ENCODE assay signal across 2 cellular contexts in the genomic region with DNA sequence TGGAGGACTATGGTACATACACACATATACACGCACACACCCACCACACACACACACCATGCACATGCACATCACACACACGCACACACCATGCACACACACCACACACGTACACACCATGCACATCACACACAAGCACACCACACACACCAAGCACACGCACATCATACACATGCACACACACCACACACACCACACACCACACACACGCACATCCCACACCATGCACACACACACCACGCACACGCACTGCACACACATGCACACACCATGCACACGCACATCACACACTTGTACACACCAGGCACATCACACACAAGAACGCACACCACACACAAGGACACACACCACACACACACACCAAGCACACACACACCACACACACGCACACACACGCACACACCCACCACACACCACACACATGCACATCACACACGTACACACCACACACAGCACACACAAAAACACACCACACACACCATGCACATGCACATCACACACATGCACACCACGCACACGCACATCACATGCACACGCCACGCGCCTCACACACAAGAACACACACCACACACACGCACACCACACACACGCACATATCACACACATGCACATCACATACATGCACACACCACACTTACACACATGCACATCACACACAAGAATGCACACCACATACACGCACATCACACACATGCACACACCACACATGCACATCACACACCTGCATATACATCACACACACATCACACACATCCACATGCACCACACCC.
TF ChIP-seq lines count a peak whose summit lies in the region.

No MANE protein-coding gene starts in this region.

TF ChIP-seq in IMR-90, 13 proteins besides CTCF, POLR2A, EP300 and RAD21:
- TF ChIP-seq RCOR1 (IDR thresholded peaks at IDR 0.05; ENCODE audit: insufficient replicate concordance, low read length) (no peak), MXI1 (IDR thresholded peaks at IDR 0.05; ENCODE audit: borderline replicate concordance, low read depth, low read length) (no peak), CEBPB (IDR thresholded peaks at IDR 0.05; ENCODE audit: low read depth, low read length) (no peak), SMC3 (IDR thresholded peaks at IDR 0.05; ENCODE audit: low read depth, low read length) (no peak), BHLHE40 (IDR thresholded peaks at IDR 0.05; ENCODE audit: low read depth, low read length) (no peak), NFE2L2 (IDR thresholded peaks at IDR 0.05; ENCODE audit: low read depth, low read length) (no peak), CHD1 (IDR thresholded peaks at IDR 0.05; ENCODE audit: low read depth, low read length) (no peak), MAZ (IDR thresholded peaks at IDR 0.05; ENCODE audit: borderline replicate concordance, low read depth, low read length) (no peak), MAFK (IDR thresholded peaks at IDR 0.05; ENCODE audit: low read depth, low read length) (no peak), RFX5 (IDR thresholded peaks at IDR 0.05; ENCODE audit: low read depth, low read length) (no peak), FOS (IDR thresholded peaks at IDR 0.05; ENCODE audit: low read depth, low read length) (no peak)
- TF ChIP-seq, protein P1, sequence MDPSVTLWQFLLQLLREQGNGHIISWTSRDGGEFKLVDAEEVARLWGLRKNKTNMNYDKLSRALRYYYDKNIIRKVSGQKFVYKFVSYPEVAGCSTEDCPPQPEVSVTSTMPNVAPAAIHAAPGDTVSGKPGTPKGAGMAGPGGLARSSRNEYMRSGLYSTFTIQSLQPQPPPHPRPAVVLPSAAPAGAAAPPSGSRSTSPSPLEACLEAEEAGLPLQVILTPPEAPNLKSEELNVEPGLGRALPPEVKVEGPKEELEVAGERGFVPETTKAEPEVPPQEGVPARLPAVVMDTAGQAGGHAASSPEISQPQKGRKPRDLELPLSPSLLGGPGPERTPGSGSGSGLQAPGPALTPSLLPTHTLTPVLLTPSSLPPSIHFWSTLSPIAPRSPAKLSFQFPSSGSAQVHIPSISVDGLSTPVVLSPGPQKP (IDR thresholded peaks at IDR 0.05; ENCODE audit: borderline replicate concordance, low read depth, low read length), result no peak
- TF ChIP-seq, protein P2, sequence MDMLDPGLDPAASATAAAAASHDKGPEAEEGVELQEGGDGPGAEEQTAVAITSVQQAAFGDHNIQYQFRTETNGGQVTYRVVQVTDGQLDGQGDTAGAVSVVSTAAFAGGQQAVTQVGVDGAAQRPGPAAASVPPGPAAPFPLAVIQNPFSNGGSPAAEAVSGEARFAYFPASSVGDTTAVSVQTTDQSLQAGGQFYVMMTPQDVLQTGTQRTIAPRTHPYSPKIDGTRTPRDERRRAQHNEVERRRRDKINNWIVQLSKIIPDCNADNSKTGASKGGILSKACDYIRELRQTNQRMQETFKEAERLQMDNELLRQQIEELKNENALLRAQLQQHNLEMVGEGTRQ (IDR thresholded peaks at IDR 0.05; ENCODE audit: low read depth, low read length), result no peak

TF ChIP-seq in K562, 482 proteins besides CTCF, POLR2A, EP300 and RAD21:
- TF ChIP-seq OTX1 (CRISPR knock-in tag; IDR thresholded peaks at IDR 0.05) (0 out of 2 replicates have a peak, but pooled peaks have one; percentile 19), TSC22D4 (tag; IDR thresholded peaks at IDR 0.05) (0 out of 2 replicates have a peak, but pooled peaks have one; percentile 4), BMI1 (IDR thresholded peaks at IDR 0.05; ENCODE audit: low read length) (no peak), KDM1A (IDR thresholded peaks at IDR 0.05) (peak in 1 of 2 experiments; percentile 55; a peak in 2 of 4 replicates), CBX1 (IDR thresholded peaks at IDR 0.05; ENCODE audit: low read depth) (peak; percentile 46; the same call in 1 of the 2 replicates), ELF4 (CRISPR knock-in tag; IDR thresholded peaks at IDR 0.05) (peak; percentile 3; the same call in 1 of the 2 replicates), WHSC1 (IDR thresholded peaks at IDR 0.05; ENCODE audit: low read length) (no peak), ZNF134 (CRISPR knock-in tag; conservative IDR thresholded peaks at IDR 0.05) (no peak), ERF (CRISPR knock-in tag; IDR thresholded peaks at IDR 0.05) (no peak), ZNF311 (CRISPR knock-in tag; IDR thresholded peaks at IDR 0.05) (no peak), ZNF695 (CRISPR knock-in tag; IDR thresholded peaks at IDR 0.05) (no peak), ZBTB7A (IDR thresholded peaks at IDR 0.05; ENCODE audit: borderline replicate concordance, control insufficient read depth, low read depth, low read length) (no peak), CREBBP (IDR thresholded peaks at IDR 0.05; ENCODE audit: low read depth, low read length) (no peak), ARHGAP35 (IDR thresholded peaks at IDR 0.05; ENCODE audit: partially characterized antibody) (no peak), MCM7 (IDR thresholded peaks at IDR 0.05) (no peak), SAP30 (IDR thresholded peaks at IDR 0.05; ENCODE audit: borderline replicate concordance, insufficient read depth, low read depth, low read length, poor library complexity, severe bottlenecking) (no peak), U2AF2 (optimal IDR thresholded peaks at IDR 0.05; ENCODE audit: low read depth, low read length) (no peak), CBX2 (IDR thresholded peaks at IDR 0.05; ENCODE audit: insufficient read depth, low read length, poor library complexity, severe bottlenecking) (no peak), ZNF24 (IDR thresholded peaks at IDR 0.05) (no peak), PHB (CRISPR knock-in tag; IDR thresholded peaks at IDR 0.05) (no peak), ZNF57 (CRISPR knock-in tag; IDR thresholded peaks at IDR 0.05) (no peak), FOXJ2 (tag; IDR thresholded peaks at IDR 0.05) (no peak), KAT7 (CRISPR knock-in tag; IDR thresholded peaks at IDR 0.05; ENCODE audit: borderline replicate concordance) (no peak), SRSF9 (IDR thresholded peaks at IDR 0.05; ENCODE audit: borderline replicate concordance, low read depth, low read length) (no peak), MBD2 (IDR thresholded peaks at IDR 0.05; ENCODE audit: borderline replicate concordance, low read depth) (no peak)
- TF ChIP-seq, protein P3, sequence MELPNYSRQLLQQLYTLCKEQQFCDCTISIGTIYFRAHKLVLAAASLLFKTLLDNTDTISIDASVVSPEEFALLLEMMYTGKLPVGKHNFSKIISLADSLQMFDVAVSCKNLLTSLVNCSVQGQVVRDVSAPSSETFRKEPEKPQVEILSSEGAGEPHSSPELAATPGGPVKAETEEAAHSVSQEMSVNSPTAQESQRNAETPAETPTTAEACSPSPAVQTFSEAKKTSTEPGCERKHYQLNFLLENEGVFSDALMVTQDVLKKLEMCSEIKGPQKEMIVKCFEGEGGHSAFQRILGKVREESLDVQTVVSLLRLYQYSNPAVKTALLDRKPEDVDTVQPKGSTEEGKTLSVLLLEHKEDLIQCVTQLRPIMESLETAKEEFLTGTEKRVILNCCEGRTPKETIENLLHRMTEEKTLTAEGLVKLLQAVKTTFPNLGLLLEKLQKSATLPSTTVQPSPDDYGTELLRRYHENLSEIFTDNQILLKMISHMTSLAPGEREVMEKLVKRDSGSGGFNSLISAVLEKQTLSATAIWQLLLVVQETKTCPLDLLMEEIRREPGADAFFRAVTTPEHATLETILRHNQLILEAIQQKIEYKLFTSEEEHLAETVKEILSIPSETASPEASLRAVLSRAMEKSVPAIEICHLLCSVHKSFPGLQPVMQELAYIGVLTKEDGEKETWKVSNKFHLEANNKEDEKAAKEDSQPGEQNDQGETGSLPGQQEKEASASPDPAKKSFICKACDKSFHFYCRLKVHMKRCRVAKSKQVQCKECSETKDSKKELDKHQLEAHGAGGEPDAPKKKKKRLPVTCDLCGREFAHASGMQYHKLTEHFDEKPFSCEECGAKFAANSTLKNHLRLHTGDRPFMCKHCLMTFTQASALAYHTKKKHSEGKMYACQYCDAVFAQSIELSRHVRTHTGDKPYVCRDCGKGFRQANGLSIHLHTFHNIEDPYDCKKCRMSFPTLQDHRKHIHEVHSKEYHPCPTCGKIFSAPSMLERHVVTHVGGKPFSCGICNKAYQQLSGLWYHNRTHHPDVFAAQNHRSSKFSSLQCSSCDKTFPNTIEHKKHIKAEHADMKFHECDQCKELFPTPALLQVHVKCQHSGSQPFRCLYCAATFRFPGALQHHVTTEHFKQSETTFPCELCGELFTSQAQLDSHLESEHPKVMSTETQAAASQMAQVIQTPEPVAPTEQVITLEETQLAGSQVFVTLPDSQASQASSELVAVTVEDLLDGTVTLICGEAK (IDR thresholded peaks at IDR 0.05), result no peak
- TF ChIP-seq, protein P3 (CRISPR knock-in tag; IDR thresholded peaks at IDR 0.05), result no peak
- TF ChIP-seq, protein P4, sequence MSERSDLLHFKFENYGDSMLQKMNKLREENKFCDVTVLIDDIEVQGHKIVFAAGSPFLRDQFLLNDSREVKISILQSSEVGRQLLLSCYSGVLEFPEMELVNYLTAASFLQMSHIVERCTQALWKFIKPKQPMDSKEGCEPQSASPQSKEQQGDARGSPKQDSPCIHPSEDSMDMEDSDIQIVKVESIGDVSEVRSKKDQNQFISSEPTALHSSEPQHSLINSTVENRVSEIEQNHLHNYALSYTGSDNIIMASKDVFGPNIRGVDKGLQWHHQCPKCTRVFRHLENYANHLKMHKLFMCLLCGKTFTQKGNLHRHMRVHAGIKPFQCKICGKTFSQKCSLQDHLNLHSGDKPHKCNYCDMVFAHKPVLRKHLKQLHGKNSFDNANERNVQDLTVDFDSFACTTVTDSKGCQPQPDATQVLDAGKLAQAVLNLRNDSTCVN (CRISPR knock-in tag; IDR thresholded peaks at IDR 0.05), result 0 out of 2 replicates have a peak, but pooled peaks have one; percentile 21
- TF ChIP-seq, protein P5, sequence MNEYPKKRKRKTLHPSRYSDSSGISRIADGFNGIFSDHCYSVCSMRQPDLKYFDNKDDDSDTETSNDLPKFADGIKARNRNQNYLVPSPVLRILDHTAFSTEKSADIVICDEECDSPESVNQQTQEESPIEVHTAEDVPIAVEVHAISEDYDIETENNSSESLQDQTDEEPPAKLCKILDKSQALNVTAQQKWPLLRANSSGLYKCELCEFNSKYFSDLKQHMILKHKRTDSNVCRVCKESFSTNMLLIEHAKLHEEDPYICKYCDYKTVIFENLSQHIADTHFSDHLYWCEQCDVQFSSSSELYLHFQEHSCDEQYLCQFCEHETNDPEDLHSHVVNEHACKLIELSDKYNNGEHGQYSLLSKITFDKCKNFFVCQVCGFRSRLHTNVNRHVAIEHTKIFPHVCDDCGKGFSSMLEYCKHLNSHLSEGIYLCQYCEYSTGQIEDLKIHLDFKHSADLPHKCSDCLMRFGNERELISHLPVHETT (CRISPR knock-in tag; conservative IDR thresholded peaks at IDR 0.05 in 1 of 2, IDR thresholded peaks at IDR 0.05 in 1 of 2), result no peak
- TF ChIP-seq, protein P6, sequence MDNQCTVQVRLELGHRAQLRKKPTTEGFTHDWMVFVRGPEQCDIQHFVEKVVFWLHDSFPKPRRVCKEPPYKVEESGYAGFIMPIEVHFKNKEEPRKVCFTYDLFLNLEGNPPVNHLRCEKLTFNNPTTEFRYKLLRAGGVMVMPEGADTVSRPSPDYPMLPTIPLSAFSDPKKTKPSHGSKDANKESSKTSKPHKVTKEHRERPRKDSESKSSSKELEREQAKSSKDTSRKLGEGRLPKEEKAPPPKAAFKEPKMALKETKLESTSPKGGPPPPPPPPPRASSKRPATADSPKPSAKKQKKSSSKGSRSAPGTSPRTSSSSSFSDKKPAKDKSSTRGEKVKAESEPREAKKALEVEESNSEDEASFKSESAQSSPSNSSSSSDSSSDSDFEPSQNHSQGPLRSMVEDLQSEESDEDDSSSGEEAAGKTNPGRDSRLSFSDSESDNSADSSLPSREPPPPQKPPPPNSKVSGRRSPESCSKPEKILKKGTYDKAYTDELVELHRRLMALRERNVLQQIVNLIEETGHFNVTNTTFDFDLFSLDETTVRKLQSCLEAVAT (IDR thresholded peaks at IDR 0.05), result 0 out of 4 replicates have a peak, but pooled peaks of 1 of the 2 experiments have one; percentile 9
TF ChIP-seq in K562: peak in this region for 7.
